ENCODE assay signal across 7 cellular contexts in genomic region chr11:68447015-68447801, GRCh38. TPM values are rescaled to one million over a fixed set of nuclear protein-coding genes. Genes with fewer than 3 reads are reported as not detected.
DNase-seq lines count a peak whose midpoint lies in the region; ATAC-seq, FAIRE-seq and TF ChIP-seq lines count a peak whose summit lies in the region.

No MANE protein-coding gene starts in this region.

- ATAC-seq in omental fat pad (ENCODE audit: low FRiP score) = peak; percentile 59

- no peak overlapping the region for H3K27ac ChIP-seq in SJCRH30
- H3K27ac ChIP-seq in suprapubic skin = no peak overlapping the region

- no peaks in the 10 kb centered on the region for H3K9me3 ChIP-seq in SJCRH30 (replicated peaks)
- no peaks in the 10 kb centered on the region for H3K9me3 ChIP-seq in suprapubic skin

- peaks cover 15% of the 10 kb centered on the region for H3K36me3 ChIP-seq in SJCRH30
- H3K36me3 ChIP-seq in suprapubic skin = peaks cover 26% of the 10 kb centered on the region

- TF ChIP-seq CTCF in GM12872 (IDR thresholded peaks at IDR 0.05; ENCODE audit: insufficient read depth, low read depth, low read length) (peak; percentile 95), omental fat pad (IDR thresholded peaks at IDR 0.05) (peak in 2 of 3 donors; percentile 36 to 52), suprapubic skin (IDR thresholded peaks at IDR 0.05) (peak; percentile 60 to 95)

- DNase-seq in HuH-7.5 (ENCODE audit: low spot score) = peak; percentile 99
- DNase-seq in SJCRH30 = peak; percentile 69 to 80
- peak; percentile 64 for DNase-seq in activated effector memory CD4-positive, alpha-beta T cell treated with Interleukin-2 at 50 U/mL for 16 hours
- peak; percentile 72 to 90 for DNase-seq in frontal cortex (ENCODE audit: low spot score in 2 of 2)
- DNase-seq in omental fat pad (ENCODE audit: low spot score) = peak; percentile 54
- DNase-seq in suprapubic skin (ENCODE audit: low spot score in 2 of 2) = peak; percentile 84 to 92

- H3K4me1 ChIP-seq in SJCRH30 (no peaks in the 10 kb centered on the region), suprapubic skin (no peaks in the 10 kb centered on the region)

- H3K27me3 ChIP-seq in SJCRH30 (no peaks in the 10 kb centered on the region), suprapubic skin (no peaks in the 10 kb centered on the region)

- no peak for TF ChIP-seq EP300 in suprapubic skin (IDR thresholded peaks at IDR 0.05)

- H3K4me3 ChIP-seq in SJCRH30 = no peak overlapping the region
- H3K4me3 ChIP-seq in suprapubic skin = no peak overlapping the region

- TF ChIP-seq POLR2A in suprapubic skin (IDR thresholded peaks at IDR 0.05) = no peak

- no peak for FAIRE-seq in frontal cortex (lab: Jason Lieb, UNC)

- WGBS in suprapubic skin = 88% methylated on average over 10 of the region's 25 CpGs

RNA-seq across cellular contexts. Expression of gene PPP6R3, which starts 13.3 kb away (rescaled TPM):
- 130 and 143 TPM in 2 replicates for total RNA-seq in SJCRH30 (2014; rRNA removed; shearing (Covaris generic))
- total RNA-seq in frontal cortex = 140 TPM
- 100 to 1,000 TPM; 104 to 137 (median 119) TPM for total RNA-seq in omental fat pad
- 100 to 1,000 TPM in 1 of 4 donors, 10 to 100 TPM in 3; 81.8 to 197 (median 97.0) TPM for total RNA-seq in suprapubic skin

Comparison
In these comparisons a context has a peak if more than half of its experiments do, and no peak if none do; other contexts are left out.
1. CTCF ChIP-seq: peak in every context shown above with its lines; median percentile 95 in GM12872; 78 in suprapubic skin; 44 in omental fat pad.